In the genomic region with DNA sequence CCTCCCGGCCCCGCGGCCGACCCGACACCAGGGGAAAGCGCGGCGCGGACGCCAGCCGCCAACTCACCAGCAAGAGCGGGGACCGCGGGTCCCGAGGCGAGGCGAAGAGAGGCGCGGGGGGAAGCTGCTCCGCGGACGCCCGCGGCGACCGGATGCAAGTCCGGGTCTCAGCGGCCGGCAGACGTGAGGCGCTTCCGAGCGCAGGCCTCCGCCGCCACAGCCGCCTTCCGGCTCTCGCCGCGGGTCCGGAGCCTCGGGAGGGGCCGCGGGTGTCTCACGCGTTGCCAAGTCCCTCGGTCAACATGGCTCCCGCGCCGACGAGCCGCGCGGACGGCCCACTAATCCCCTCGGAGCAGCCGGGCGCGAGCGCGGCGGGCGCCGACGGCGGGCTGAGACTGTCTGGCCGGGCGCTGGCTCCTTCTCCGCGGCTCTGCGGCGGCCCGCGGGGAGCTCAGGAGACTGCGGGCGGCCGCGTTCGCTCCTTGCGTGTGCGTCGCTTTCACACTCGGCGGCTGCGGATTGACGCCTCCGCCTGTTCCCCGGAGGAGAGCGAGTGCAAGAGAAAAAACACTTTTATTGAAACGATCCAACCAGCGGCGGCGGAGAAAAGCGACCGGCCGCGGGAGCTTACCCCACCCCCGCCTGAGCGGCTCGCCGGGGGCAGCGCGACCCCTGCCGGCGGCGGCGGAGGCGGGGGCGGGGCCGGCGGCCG, we compare ENCODE assay signal across 1 cellular context.
TF ChIP-seq lines count a peak whose summit lies in the region.

A gene (minus strand): TSS at position 521 of the 712 bp plus-strand sequence. CDS start 65,603 bp downstream, outside the sequence.

TF ChIP-seq in K562, 482 proteins besides CTCF, POLR2A, EP300 and RAD21 (continued from another document and continues in another):
- TF ChIP-seq, protein P1, sequence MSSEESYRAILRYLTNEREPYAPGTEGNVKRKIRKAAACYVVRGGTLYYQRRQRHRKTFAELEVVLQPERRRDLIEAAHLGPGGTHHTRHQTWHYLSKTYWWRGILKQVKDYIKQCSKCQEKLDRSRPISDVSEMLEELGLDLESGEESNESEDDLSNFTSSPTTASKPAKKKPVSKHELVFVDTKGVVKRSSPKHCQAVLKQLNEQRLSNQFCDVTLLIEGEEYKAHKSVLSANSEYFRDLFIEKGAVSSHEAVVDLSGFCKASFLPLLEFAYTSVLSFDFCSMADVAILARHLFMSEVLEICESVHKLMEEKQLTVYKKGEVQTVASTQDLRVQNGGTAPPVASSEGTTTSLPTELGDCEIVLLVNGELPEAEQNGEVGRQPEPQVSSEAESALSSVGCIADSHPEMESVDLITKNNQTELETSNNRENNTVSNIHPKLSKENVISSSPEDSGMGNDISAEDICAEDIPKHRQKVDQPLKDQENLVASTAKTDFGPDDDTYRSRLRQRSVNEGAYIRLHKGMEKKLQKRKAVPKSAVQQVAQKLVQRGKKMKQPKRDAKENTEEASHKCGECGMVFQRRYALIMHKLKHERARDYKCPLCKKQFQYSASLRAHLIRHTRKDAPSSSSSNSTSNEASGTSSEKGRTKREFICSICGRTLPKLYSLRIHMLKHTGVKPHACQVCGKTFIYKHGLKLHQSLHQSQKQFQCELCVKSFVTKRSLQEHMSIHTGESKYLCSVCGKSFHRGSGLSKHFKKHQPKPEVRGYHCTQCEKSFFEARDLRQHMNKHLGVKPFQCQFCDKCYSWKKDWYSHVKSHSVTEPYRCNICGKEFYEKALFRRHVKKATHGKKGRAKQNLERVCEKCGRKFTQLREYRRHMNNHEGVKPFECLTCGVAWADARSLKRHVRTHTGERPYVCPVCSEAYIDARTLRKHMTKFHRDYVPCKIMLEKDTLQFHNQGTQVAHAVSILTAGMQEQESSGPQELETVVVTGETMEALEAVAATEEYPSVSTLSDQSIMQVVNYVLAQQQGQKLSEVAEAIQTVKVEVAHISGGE (CRISPR knock-in tag; IDR thresholded peaks at IDR 0.05) = peak; percentile 26 to 71 (median 41); a peak in 3 of 6 replicates
- TF ChIP-seq FOXJ2 (tag; IDR thresholded peaks at IDR 0.05) = no peak
- TF ChIP-seq, protein P2, sequence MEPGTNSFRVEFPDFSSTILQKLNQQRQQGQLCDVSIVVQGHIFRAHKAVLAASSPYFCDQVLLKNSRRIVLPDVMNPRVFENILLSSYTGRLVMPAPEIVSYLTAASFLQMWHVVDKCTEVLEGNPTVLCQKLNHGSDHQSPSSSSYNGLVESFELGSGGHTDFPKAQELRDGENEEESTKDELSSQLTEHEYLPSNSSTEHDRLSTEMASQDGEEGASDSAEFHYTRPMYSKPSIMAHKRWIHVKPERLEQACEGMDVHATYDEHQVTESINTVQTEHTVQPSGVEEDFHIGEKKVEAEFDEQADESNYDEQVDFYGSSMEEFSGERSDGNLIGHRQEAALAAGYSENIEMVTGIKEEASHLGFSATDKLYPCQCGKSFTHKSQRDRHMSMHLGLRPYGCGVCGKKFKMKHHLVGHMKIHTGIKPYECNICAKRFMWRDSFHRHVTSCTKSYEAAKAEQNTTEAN (CRISPR knock-in tag; IDR thresholded peaks at IDR 0.05) = no peak
- TF ChIP-seq MBD2 (IDR thresholded peaks at IDR 0.05; ENCODE audit: borderline replicate concordance, low read depth) = no peak
- TF ChIP-seq CREBBP (IDR thresholded peaks at IDR 0.05; ENCODE audit: low read depth, low read length) = no peak
- TF ChIP-seq, protein P3, sequence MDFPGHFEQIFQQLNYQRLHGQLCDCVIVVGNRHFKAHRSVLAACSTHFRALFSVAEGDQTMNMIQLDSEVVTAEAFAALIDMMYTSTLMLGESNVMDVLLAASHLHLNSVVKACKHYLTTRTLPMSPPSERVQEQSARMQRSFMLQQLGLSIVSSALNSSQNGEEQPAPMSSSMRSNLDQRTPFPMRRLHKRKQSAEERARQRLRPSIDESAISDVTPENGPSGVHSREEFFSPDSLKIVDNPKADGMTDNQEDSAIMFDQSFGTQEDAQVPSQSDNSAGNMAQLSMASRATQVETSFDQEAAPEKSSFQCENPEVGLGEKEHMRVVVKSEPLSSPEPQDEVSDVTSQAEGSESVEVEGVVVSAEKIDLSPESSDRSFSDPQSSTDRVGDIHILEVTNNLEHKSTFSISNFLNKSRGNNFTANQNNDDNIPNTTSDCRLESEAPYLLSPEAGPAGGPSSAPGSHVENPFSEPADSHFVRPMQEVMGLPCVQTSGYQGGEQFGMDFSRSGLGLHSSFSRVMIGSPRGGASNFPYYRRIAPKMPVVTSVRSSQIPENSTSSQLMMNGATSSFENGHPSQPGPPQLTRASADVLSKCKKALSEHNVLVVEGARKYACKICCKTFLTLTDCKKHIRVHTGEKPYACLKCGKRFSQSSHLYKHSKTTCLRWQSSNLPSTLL (IDR thresholded peaks at IDR 0.05) = no peak
- TF ChIP-seq HSF4 (CRISPR knock-in tag; IDR thresholded peaks at IDR 0.05; ENCODE audit: borderline replicate concordance) = no peak
- TF ChIP-seq, protein P4, sequence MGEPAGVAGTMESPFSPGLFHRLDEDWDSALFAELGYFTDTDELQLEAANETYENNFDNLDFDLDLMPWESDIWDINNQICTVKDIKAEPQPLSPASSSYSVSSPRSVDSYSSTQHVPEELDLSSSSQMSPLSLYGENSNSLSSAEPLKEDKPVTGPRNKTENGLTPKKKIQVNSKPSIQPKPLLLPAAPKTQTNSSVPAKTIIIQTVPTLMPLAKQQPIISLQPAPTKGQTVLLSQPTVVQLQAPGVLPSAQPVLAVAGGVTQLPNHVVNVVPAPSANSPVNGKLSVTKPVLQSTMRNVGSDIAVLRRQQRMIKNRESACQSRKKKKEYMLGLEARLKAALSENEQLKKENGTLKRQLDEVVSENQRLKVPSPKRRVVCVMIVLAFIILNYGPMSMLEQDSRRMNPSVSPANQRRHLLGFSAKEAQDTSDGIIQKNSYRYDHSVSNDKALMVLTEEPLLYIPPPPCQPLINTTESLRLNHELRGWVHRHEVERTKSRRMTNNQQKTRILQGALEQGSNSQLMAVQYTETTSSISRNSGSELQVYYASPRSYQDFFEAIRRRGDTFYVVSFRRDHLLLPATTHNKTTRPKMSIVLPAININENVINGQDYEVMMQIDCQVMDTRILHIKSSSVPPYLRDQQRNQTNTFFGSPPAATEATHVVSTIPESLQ (CRISPR knock-in tag; IDR thresholded peaks at IDR 0.05) = no peak
- TF ChIP-seq ETS2 (tag; IDR thresholded peaks at IDR 0.05; ENCODE audit: borderline replicate concordance, poor library complexity, severe bottlenecking) = no peak
- TF ChIP-seq, protein P5, sequence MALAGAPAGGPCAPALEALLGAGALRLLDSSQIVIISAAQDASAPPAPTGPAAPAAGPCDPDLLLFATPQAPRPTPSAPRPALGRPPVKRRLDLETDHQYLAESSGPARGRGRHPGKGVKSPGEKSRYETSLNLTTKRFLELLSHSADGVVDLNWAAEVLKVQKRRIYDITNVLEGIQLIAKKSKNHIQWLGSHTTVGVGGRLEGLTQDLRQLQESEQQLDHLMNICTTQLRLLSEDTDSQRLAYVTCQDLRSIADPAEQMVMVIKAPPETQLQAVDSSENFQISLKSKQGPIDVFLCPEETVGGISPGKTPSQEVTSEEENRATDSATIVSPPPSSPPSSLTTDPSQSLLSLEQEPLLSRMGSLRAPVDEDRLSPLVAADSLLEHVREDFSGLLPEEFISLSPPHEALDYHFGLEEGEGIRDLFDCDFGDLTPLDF (CRISPR knock-in tag; IDR thresholded peaks at IDR 0.05) = peak; percentile 50; the same call in 1 of the 2 replicates
- no peak for TF ChIP-seq ESRRA (IDR thresholded peaks at IDR 0.05; ENCODE audit: borderline replicate concordance, low read depth)
- TF ChIP-seq SREBF1 (IDR thresholded peaks at IDR 0.05; ENCODE audit: borderline replicate concordance, low read depth, low read length) = no peak
- peak; percentile 47 for TF ChIP-seq FOSL1 (tag; conservative IDR thresholded peaks at IDR 0.05)
- peak; percentile 43 for TF ChIP-seq PCBP1 (IDR thresholded peaks at IDR 0.05; ENCODE audit: low read depth, low read length, poor library complexity, severe bottlenecking)
- TF ChIP-seq NUFIP1 (IDR thresholded peaks at IDR 0.05; ENCODE audit: partially characterized antibody) = no peak
- TF ChIP-seq, protein P6, sequence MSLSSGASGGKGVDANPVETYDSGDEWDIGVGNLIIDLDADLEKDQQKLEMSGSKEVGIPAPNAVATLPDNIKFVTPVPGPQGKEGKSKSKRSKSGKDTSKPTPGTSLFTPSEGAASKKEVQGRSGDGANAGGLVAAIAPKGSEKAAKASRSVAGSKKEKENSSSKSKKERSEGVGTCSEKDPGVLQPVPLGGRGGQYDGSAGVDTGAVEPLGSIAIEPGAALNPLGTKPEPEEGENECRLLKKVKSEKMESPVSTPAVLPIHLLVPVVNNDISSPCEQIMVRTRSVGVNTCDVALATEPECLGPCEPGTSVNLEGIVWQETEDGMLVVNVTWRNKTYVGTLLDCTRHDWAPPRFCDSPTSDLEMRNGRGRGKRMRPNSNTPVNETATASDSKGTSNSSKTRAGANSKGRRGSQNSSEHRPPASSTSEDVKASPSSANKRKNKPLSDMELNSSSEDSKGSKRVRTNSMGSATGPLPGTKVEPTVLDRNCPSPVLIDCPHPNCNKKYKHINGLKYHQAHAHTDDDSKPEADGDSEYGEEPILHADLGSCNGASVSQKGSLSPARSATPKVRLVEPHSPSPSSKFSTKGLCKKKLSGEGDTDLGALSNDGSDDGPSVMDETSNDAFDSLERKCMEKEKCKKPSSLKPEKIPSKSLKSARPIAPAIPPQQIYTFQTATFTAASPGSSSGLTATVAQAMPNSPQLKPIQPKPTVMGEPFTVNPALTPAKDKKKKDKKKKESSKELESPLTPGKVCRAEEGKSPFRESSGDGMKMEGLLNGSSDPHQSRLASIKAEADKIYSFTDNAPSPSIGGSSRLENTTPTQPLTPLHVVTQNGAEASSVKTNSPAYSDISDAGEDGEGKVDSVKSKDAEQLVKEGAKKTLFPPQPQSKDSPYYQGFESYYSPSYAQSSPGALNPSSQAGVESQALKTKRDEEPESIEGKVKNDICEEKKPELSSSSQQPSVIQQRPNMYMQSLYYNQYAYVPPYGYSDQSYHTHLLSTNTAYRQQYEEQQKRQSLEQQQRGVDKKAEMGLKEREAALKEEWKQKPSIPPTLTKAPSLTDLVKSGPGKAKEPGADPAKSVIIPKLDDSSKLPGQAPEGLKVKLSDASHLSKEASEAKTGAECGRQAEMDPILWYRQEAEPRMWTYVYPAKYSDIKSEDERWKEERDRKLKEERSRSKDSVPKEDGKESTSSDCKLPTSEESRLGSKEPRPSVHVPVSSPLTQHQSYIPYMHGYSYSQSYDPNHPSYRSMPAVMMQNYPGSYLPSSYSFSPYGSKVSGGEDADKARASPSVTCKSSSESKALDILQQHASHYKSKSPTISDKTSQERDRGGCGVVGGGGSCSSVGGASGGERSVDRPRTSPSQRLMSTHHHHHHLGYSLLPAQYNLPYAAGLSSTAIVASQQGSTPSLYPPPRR (CRISPR knock-in tag; IDR thresholded peaks at IDR 0.05; ENCODE audit: borderline replicate concordance) = no peak
- no peak for TF ChIP-seq RBM17 (IDR thresholded peaks at IDR 0.05; ENCODE audit: borderline replicate concordance, low read depth, low read length)
- TF ChIP-seq HDAC2 (IDR thresholded peaks at IDR 0.05) = no peak
- no peak for TF ChIP-seq ZNF174 (CRISPR knock-in tag; IDR thresholded peaks at IDR 0.05)
- TF ChIP-seq, protein P7, sequence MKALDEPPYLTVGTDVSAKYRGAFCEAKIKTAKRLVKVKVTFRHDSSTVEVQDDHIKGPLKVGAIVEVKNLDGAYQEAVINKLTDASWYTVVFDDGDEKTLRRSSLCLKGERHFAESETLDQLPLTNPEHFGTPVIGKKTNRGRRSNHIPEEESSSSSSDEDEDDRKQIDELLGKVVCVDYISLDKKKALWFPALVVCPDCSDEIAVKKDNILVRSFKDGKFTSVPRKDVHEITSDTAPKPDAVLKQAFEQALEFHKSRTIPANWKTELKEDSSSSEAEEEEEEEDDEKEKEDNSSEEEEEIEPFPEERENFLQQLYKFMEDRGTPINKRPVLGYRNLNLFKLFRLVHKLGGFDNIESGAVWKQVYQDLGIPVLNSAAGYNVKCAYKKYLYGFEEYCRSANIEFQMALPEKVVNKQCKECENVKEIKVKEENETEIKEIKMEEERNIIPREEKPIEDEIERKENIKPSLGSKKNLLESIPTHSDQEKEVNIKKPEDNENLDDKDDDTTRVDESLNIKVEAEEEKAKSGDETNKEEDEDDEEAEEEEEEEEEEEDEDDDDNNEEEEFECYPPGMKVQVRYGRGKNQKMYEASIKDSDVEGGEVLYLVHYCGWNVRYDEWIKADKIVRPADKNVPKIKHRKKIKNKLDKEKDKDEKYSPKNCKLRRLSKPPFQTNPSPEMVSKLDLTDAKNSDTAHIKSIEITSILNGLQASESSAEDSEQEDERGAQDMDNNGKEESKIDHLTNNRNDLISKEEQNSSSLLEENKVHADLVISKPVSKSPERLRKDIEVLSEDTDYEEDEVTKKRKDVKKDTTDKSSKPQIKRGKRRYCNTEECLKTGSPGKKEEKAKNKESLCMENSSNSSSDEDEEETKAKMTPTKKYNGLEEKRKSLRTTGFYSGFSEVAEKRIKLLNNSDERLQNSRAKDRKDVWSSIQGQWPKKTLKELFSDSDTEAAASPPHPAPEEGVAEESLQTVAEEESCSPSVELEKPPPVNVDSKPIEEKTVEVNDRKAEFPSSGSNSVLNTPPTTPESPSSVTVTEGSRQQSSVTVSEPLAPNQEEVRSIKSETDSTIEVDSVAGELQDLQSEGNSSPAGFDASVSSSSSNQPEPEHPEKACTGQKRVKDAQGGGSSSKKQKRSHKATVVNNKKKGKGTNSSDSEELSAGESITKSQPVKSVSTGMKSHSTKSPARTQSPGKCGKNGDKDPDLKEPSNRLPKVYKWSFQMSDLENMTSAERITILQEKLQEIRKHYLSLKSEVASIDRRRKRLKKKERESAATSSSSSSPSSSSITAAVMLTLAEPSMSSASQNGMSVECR (CRISPR knock-in tag; IDR thresholded peaks at IDR 0.05) = no peak; the same call in 1 of the 2 replicates
- peak; percentile 84 for TF ChIP-seq ZFX (CRISPR knock-in tag; IDR thresholded peaks at IDR 0.05)
- peak; percentile 84 for TF ChIP-seq SAFB (IDR thresholded peaks at IDR 0.05; ENCODE audit: borderline replicate concordance, low read depth, low read length)
- TF ChIP-seq RAD51 (IDR thresholded peaks at IDR 0.05; ENCODE audit: borderline replicate concordance, low read depth) = no peak
- no peak for TF ChIP-seq PHTF2 (CRISPR knock-in tag; IDR thresholded peaks at IDR 0.05)
- TF ChIP-seq CCNT2 (IDR thresholded peaks at IDR 0.05; ENCODE audit: borderline replicate concordance, extremely low read depth, insufficient read length, low read depth, low read length) = peak; percentile 81
- TF ChIP-seq, protein P8, sequence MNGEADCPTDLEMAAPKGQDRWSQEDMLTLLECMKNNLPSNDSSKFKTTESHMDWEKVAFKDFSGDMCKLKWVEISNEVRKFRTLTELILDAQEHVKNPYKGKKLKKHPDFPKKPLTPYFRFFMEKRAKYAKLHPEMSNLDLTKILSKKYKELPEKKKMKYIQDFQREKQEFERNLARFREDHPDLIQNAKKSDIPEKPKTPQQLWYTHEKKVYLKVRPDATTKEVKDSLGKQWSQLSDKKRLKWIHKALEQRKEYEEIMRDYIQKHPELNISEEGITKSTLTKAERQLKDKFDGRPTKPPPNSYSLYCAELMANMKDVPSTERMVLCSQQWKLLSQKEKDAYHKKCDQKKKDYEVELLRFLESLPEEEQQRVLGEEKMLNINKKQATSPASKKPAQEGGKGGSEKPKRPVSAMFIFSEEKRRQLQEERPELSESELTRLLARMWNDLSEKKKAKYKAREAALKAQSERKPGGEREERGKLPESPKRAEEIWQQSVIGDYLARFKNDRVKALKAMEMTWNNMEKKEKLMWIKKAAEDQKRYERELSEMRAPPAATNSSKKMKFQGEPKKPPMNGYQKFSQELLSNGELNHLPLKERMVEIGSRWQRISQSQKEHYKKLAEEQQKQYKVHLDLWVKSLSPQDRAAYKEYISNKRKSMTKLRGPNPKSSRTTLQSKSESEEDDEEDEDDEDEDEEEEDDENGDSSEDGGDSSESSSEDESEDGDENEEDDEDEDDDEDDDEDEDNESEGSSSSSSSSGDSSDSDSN (IDR thresholded peaks at IDR 0.05; ENCODE audit: borderline replicate concordance in 1 of 2, low read depth in 2 of 2, low read length in 2 of 2) = peak in 1 of 2 experiments; percentile 89; a peak in 2 of 4 replicates
- no peak for TF ChIP-seq SRSF3 (IDR thresholded peaks at IDR 0.05; ENCODE audit: insufficient read depth, low read length)
- TF ChIP-seq ZNF24 (IDR thresholded peaks at IDR 0.05) = peak; percentile 49; the same call in 1 of the 2 replicates
- TF ChIP-seq MYC (IDR thresholded peaks at IDR 0.05; ENCODE audit: low read depth, low read length) = peak; percentile 53
- TF ChIP-seq MYC (CRISPR knock-in tag; IDR thresholded peaks at IDR 0.05; ENCODE audit: borderline replicate concordance, low read depth) = no peak
